Comparison of ENCODE assay signal across 2 cellular contexts in the genomic region with DNA sequence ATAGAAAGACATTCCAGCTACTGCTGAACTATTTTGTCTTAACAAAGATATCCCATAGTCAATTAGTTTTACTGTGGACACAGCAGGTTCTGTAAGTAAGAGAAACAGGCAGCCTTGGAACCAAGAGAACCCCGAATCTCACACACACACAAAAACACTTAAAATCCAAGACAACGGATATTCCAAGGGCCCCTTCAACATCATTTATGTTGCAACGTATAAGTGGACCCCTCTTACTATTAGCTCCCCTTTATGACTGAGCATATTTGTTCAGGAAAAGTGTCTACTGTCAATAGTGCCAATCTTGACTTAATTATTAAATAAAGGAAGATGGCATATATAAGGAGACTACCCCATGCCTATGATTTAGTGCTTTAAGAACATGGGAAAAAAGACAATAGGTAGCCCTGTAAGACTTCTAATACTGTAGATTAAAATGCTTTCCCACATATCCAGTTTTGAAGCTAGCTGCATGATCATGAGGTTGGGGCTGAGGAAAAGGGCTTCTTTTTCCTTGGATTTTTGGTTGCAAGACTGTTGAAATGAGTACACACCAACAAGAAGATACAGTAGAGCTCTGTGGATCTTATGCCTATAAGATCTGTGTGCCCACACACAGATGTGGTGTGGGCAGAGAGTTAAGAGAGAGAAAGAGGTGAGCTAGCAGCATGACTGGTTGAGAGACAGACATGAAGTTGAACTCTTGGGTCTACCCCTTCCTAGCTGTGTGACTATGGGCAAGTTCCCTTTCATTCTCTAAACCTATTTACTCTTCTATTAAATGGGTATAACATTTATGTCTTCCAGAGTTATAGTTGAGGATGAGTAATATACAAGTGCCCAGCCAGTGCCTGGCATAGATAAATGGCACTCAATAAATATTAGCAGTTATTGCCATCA.
TF ChIP-seq lines count a peak whose summit lies in the region.

No MANE protein-coding gene starts in this region.

TF ChIP-seq in HEK293, 187 proteins besides CTCF, POLR2A, EP300 and RAD21:
- TF ChIP-seq ZNF777 (tag by site-specific recombination; IDR thresholded peaks at IDR 0.05; ENCODE audit: borderline replicate concordance): no peak
- no peak for TF ChIP-seq HOXD13 (CRISPR knock-in tag; IDR thresholded peaks at IDR 0.05; ENCODE audit: borderline replicate concordance)
- peak; percentile 86 for TF ChIP-seq ZNF133 (tag by site-specific recombination; IDR thresholded peaks at IDR 0.05)
- TF ChIP-seq, protein P1, sequence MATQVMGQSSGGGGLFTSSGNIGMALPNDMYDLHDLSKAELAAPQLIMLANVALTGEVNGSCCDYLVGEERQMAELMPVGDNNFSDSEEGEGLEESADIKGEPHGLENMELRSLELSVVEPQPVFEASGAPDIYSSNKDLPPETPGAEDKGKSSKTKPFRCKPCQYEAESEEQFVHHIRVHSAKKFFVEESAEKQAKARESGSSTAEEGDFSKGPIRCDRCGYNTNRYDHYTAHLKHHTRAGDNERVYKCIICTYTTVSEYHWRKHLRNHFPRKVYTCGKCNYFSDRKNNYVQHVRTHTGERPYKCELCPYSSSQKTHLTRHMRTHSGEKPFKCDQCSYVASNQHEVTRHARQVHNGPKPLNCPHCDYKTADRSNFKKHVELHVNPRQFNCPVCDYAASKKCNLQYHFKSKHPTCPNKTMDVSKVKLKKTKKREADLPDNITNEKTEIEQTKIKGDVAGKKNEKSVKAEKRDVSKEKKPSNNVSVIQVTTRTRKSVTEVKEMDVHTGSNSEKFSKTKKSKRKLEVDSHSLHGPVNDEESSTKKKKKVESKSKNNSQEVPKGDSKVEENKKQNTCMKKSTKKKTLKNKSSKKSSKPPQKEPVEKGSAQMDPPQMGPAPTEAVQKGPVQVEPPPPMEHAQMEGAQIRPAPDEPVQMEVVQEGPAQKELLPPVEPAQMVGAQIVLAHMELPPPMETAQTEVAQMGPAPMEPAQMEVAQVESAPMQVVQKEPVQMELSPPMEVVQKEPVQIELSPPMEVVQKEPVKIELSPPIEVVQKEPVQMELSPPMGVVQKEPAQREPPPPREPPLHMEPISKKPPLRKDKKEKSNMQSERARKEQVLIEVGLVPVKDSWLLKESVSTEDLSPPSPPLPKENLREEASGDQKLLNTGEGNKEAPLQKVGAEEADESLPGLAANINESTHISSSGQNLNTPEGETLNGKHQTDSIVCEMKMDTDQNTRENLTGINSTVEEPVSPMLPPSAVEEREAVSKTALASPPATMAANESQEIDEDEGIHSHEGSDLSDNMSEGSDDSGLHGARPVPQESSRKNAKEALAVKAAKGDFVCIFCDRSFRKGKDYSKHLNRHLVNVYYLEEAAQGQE (tag by site-specific recombination; IDR thresholded peaks at IDR 0.05): no peak

TF ChIP-seq in GM12878, 131 proteins besides CTCF, POLR2A, EP300 and RAD21:
- peak; percentile 52 for TF ChIP-seq POLR2AphosphoS5 (IDR thresholded peaks at IDR 0.05; ENCODE audit: low read length)
- no peak for TF ChIP-seq MTA3 (IDR thresholded peaks at IDR 0.05; ENCODE audit: borderline replicate concordance, low read length)
- no peak for TF ChIP-seq TAF1 (IDR thresholded peaks at IDR 0.05; ENCODE audit: borderline replicate concordance, low read depth, low read length)
